ENCODE assay signal across 12 cellular contexts in genomic region chr11:63869171-63869591, GRCh38. TPM values are rescaled to one million over a fixed set of nuclear protein-coding genes. Genes with fewer than 3 reads are reported as not detected.
A peak's percentile ranks its signal among the peaks of the same experiment; 100 is the strongest.
DNase-seq lines count a peak whose midpoint lies in the region; ATAC-seq and TF ChIP-seq lines count a peak whose summit lies in the region.
"Had no signal": no experiment of that assay in that cellular context is flagged by ENCODE, and none has a peak within 500 bp of the region (broad histone marks: within the 10 kb centered on the region; RNA-seq: fewer than 3 reads in every experiment).

No MANE protein-coding gene starts in this region.

- TF ChIP-seq CTCF in VCaP (conservative IDR thresholded peaks at IDR 0.05) (no peak), MM.1S (IDR thresholded peaks at IDR 0.05; ENCODE audit: low read length) (no peak)

- H3K4me1 Mint-ChIP-seq in activated CD4-positive, alpha-beta T cell treated with anti-CD3 and anti-CD28 coated beads for 36 hours, result peaks cover 87% of the 10 kb centered on the region
- H3K4me1 Mint-ChIP-seq in stimulated activated memory B cell treated with anti-CD40 and anti-IgM and Interleukin-4, amounts not matched to agents 10 μg/mL and 1 μg/mL and 100 μg/mL, for 72 hours, result peaks cover 79% of the 10 kb centered on the region

- H3K27me3 ChIP-seq in esophagus (ENCODE audit: control insufficient read depth in 1 of 2, insufficient read depth in 2 of 2, low read length in 2 of 2) (no peaks in the 10 kb centered on the region), MM.1S (replicated peaks; ENCODE audit: insufficient read depth, low read length) (no peaks in the 10 kb centered on the region)

- H3K36me3 Mint-ChIP-seq in activated CD4-positive, alpha-beta T cell treated with anti-CD3 and anti-CD28 coated beads for 36 hours (ENCODE audit: low read depth), result peaks cover 24% of the 10 kb centered on the region
- peaks cover 9% of the 10 kb centered on the region for H3K36me3 Mint-ChIP-seq in stimulated activated memory B cell treated with anti-CD40 and anti-IgM and Interleukin-4, amounts not matched to agents 10 μg/mL and 1 μg/mL and 100 μg/mL, for 72 hours

- CTCF ChIA-PET in activated CD4-positive, alpha-beta T cell treated with anti-CD3 and anti-CD28 coated beads for 36 hours (lab: Charles Lee), result interaction anchor here (0.6 to 2.4 kb wide), 4 partner anchors 9 to 101 kb away, joined by 3 to 6 read pairs (median 4); partner anchors contain the start of genes MARK2 and ZFTA

- no peak overlapping the region for H3K4me3 Mint-ChIP-seq in activated CD4-positive, alpha-beta T cell treated with anti-CD3 and anti-CD28 coated beads for 36 hours
- no peak overlapping the region for H3K4me3 Mint-ChIP-seq in stimulated activated memory B cell treated with anti-CD40 and anti-IgM and Interleukin-4, amounts not matched to agents 10 μg/mL and 1 μg/mL and 100 μg/mL, for 72 hours

- H4K20me1 ChIP-seq in MM.1S (ENCODE audit: insufficient read depth, low read length), result peaks cover 7% of the 10 kb centered on the region; the same call in 1 of the 2 replicates

- H3K4me3 ChIP-seq in esophagus (ENCODE audit: low read depth in 1 of 2, low read length in 2 of 2) (no peak overlapping the region), MM.1S (ENCODE audit: low read length) (no peak overlapping the region)

- H3K27ac ChIP-seq in VCaP, result peak overlapping the region; percentile 93
- H3K27ac ChIP-seq in esophagus (ENCODE audit: low read depth in 2 of 2, low read length in 1 of 2), result peak overlapping the region; percentile 91 to 94
- no peak overlapping the region for H3K27ac ChIP-seq in MM.1S (ENCODE audit: low read length)

- DNase-seq in activated CD4-positive, alpha-beta T cell treated with anti-CD3 and anti-CD28 coated beads for 36 hours, result no peak
- no peak for DNase-seq in activated CD4-positive, alpha-beta T cell treated with anti-CD3 and anti-CD28 coated beads for 1 hour
- DNase-seq in NCI-H2171 (lab: John Stamatoyannopoulos, UW) (no peak), GM03348 (ENCODE audit: low spot score) (no peak), MM.1S (no peak)
- DNase-seq: activated CD8-positive, alpha-beta memory T cell treated with anti-CD3 and anti-CD28 coated beads, Interleukin-2, amount 50 U/mL, for 48 hours; NCI-H69; stimulated activated CD4-positive, alpha-beta T cell treated with anti-CD3 and anti-CD28 coated beads, Interleukin-12 subunit alpha, Interleukin-12 subunit beta, amount 100 ng/mL, for 4 hours; SW 1271 had no signal

- H3K36me3 ChIP-seq in esophagus (ENCODE audit: control insufficient read depth in 2 of 2, insufficient read depth in 2 of 2, low read length in 1 of 2), result peaks cover 0 to 5% of the 10 kb centered on the region in 2 donors
- no peaks in the 10 kb centered on the region for H3K36me3 ChIP-seq in MM.1S (replicated peaks; ENCODE audit: insufficient read depth, low read length)

- POLR2A ChIA-PET in activated CD4-positive, alpha-beta T cell treated with anti-CD3 and anti-CD28 coated beads for 36 hours (lab: Charles Lee), result interaction anchor here (1.0 kb wide), 1 partner anchor 16 kb away, joined by 3 read pairs; no protein-coding TSS in a partner anchor

- no peak for ATAC-seq in activated CD4-positive, alpha-beta T cell treated with anti-CD3 and anti-CD28 coated beads for 36 hours
- no peak for ATAC-seq in stimulated activated memory B cell treated with anti-CD40 and anti-IgM and Interleukin-4, amounts not matched to agents 10 μg/mL and 1 μg/mL and 100 μg/mL, for 72 hours

- peaks cover 43% of the 10 kb centered on the region for H3F3A ChIP-seq in MM.1S (ENCODE audit: insufficient read depth, low read length)

- no peaks in the 10 kb centered on the region for H3K9me2 ChIP-seq in MM.1S (replicated peaks; ENCODE audit: insufficient read depth, low read length)

- intact Hi-C loops in activated CD4-positive, alpha-beta T cell treated with anti-CD3 and anti-CD28 coated beads for 36 hours (cut with DNase I, micrococcal nuclease), result loop anchor here in 1 of 2 experiments (10.0 kb wide), 1 partner anchor 304 kb away; the partner anchor contains the start of gene PLAAT2

- no peak overlapping the region for H3K4me2 ChIP-seq in MM.1S (ENCODE audit: low read depth, low read length)

- peak overlapping the region; percentile 11 for H3K27ac Mint-ChIP-seq in activated CD4-positive, alpha-beta T cell treated with anti-CD3 and anti-CD28 coated beads for 36 hours
- peak overlapping the region; percentile 73 for H3K27ac Mint-ChIP-seq in stimulated activated memory B cell treated with anti-CD40 and anti-IgM and Interleukin-4, amounts not matched to agents 10 μg/mL and 1 μg/mL and 100 μg/mL, for 72 hours

- 42 to 52% methylated on average over 7 of the region's 7 CpGs for WGBS in esophagus, 2 donors

- no peaks in the 10 kb centered on the region for H3K9me3 ChIP-seq in esophagus (ENCODE audit: control insufficient read depth in 2 of 2, insufficient read depth in 1 of 2, low read depth in 1 of 2, low read length in 1 of 2)
- no peaks in the 10 kb centered on the region for H3K9me3 ChIP-seq in MM.1S (replicated peaks; ENCODE audit: insufficient read depth, low read length)

- H3K4me1 ChIP-seq in esophagus (ENCODE audit: control insufficient read depth in 2 of 2, insufficient read depth in 2 of 2, low read length in 1 of 2) (peaks cover 19 to 39% of the 10 kb centered on the region in 2 donors), MM.1S (ENCODE audit: low read length) (peaks cover 65% of the 10 kb centered on the region)

- no peaks in the 10 kb centered on the region for H3K9me3 Mint-ChIP-seq in activated CD4-positive, alpha-beta T cell treated with anti-CD3 and anti-CD28 coated beads for 36 hours (ENCODE audit: low read depth)
- no peaks in the 10 kb centered on the region for H3K9me3 Mint-ChIP-seq in stimulated activated memory B cell treated with anti-CD40 and anti-IgM and Interleukin-4, amounts not matched to agents 10 μg/mL and 1 μg/mL and 100 μg/mL, for 72 hours

- H2AFZ ChIP-seq in MM.1S (ENCODE audit: low read length), result no peak overlapping the region

- no peak overlapping the region for H3K9ac ChIP-seq in MM.1S (ENCODE audit: low read length)

- peaks cover 80% of the 10 kb centered on the region for H3K79me2 ChIP-seq in MM.1S (ENCODE audit: low read length)

- no peaks in the 10 kb centered on the region for H3K27me3 Mint-ChIP-seq in activated CD4-positive, alpha-beta T cell treated with anti-CD3 and anti-CD28 coated beads for 36 hours
- H3K27me3 Mint-ChIP-seq in stimulated activated memory B cell treated with anti-CD40 and anti-IgM and Interleukin-4, amounts not matched to agents 10 μg/mL and 1 μg/mL and 100 μg/mL, for 72 hours, result no peaks in the 10 kb centered on the region

RNA-seq across cellular contexts. Expression of gene MARK2, which starts 30.3 kb away (rescaled TPM):
- total RNA-seq in activated CD4-positive, alpha-beta T cell treated with anti-CD3 and anti-CD28 coated beads for 36 hours, result 10 to 100 TPM; 24.3 to 24.9 TPM
- 10 to 100 TPM; 29.5 to 29.9 TPM for polyA plus RNA-seq in esophagus

RNA-seq across cellular contexts. Expression of gene RCOR2, which starts 47.8 kb away (rescaled TPM):
- under 1 TPM; 0.37 TPM for total RNA-seq in activated CD4-positive, alpha-beta T cell treated with anti-CD3 and anti-CD28 coated beads for 36 hours
- under 1 TPM; 0.13 to 0.24 TPM for polyA plus RNA-seq in esophagus

RNA-seq across cellular contexts. Expression of gene SPINDOC, which starts 55.9 kb away (rescaled TPM):
- 10 to 100 TPM; 25.7 to 26.2 TPM for total RNA-seq in activated CD4-positive, alpha-beta T cell treated with anti-CD3 and anti-CD28 coated beads for 36 hours
- polyA plus RNA-seq in esophagus, result 10 to 100 TPM in 1 of 2 donors, 1 to 10 TPM in 1; 5.9 to 10.2 TPM
